20 cellular contexts compared by ENCODE assay signal in genomic region chr7:115734643-115735042, GRCh38.
DNase-seq lines count a peak whose midpoint lies in the region; ATAC-seq and TF ChIP-seq lines count a peak whose summit lies in the region.
"Had no signal": no experiment of that assay in that cellular context is flagged by ENCODE, and none has a peak within 500 bp of the region (broad histone marks: within the 10 kb centered on the region; RNA-seq: fewer than 3 reads in every experiment).

No MANE protein-coding gene starts in this region.

- no peaks in the 10 kb centered on the region for H4K20me1 ChIP-seq in GM23338 (replicated peaks; ENCODE audit: insufficient read depth)
- H4K20me1 ChIP-seq: BLaER1 had no signal

- no peaks in the 10 kb centered on the region for H3K4me1 ChIP-seq in GM23338 (ENCODE audit: insufficient read depth)
- H3K4me1 ChIP-seq: A549, BE2C, Caco-2 had no signal

- H3K9me3 Mint-ChIP-seq in GM23338, result no peaks in the 10 kb centered on the region
- no peaks in the 10 kb centered on the region for H3K9me3 Mint-ChIP-seq in stimulated activated effector memory CD8-positive, alpha-beta T cell treated with anti-CD3 and anti-CD28 coated beads, Interleukin-12 subunit alpha, Interleukin-12 subunit beta, amount 100 ng/mL, for 72 hours

- H3K79me2 ChIP-seq in GM23338 (replicated peaks; ENCODE audit: insufficient read depth), result no peaks in the 10 kb centered on the region

- no peaks in the 10 kb centered on the region for H3F3A ChIP-seq in GM23338 (replicated peaks; ENCODE audit: low read depth)

- no peak for TF ChIP-seq CTCF in GM23338 (conservative IDR thresholded peaks at IDR 0.05; ENCODE audit: low read depth in 2 of 2)

- H3K27ac ChIP-seq in GM23338 (ENCODE audit: low read depth), result no peak overlapping the region
- H3K27ac ChIP-seq: 22Rv1, A549, BLaER1 had no signal

- H3K27me3 ChIP-seq in GM23338 (ENCODE audit: insufficient read depth), result no peaks in the 10 kb centered on the region
- H3K27me3 ChIP-seq: BE2C, BLaER1 had no signal

- no peaks in the 10 kb centered on the region for H3K36me3 ChIP-seq in GM23338 (ENCODE audit: insufficient read depth)
- H3K36me3 ChIP-seq: BE2C, BLaER1 had no signal

- H3K9me2 ChIP-seq in GM23338 (ENCODE audit: insufficient read depth), result no peaks in the 10 kb centered on the region

- no peak overlapping the region for H3K4me2 ChIP-seq in GM23338
- H3K4me2 ChIP-seq: A549, BLaER1 had no signal

- H3K4me3 ChIP-seq in GM23338, result no peak overlapping the region
- H3K4me3 ChIP-seq: A549, BLaER1 had no signal

- ATAC-seq in GM23338, result no peak
- ATAC-seq in stimulated activated effector memory CD8-positive, alpha-beta T cell treated with anti-CD3 and anti-CD28 coated beads, Interleukin-12 subunit alpha, Interleukin-12 subunit beta, amount 100 ng/mL, for 72 hours, result peak; percentile 51
- ATAC-seq in HG03045 (IDR thresholded peaks at IDR 0.05; ENCODE audit: unreplicated experiment), result no peak
- ATAC-seq: A549 had no signal

- no peak overlapping the region for H3K27ac Mint-ChIP-seq in GM23338
- no peak overlapping the region for H3K27ac Mint-ChIP-seq in stimulated activated effector memory CD8-positive, alpha-beta T cell treated with anti-CD3 and anti-CD28 coated beads, Interleukin-12 subunit alpha, Interleukin-12 subunit beta, amount 100 ng/mL, for 72 hours
- H3K27ac Mint-ChIP-seq: CD14-positive monocyte; CD4-positive, alpha-beta memory T cell; CD4-positive, CD25-positive, alpha-beta regulatory T cell had no signal

- no peaks in the 10 kb centered on the region for H3K36me3 Mint-ChIP-seq in GM23338 (ENCODE audit: low read depth)
- no peaks in the 10 kb centered on the region for H3K36me3 Mint-ChIP-seq in stimulated activated effector memory CD8-positive, alpha-beta T cell treated with anti-CD3 and anti-CD28 coated beads, Interleukin-12 subunit alpha, Interleukin-12 subunit beta, amount 100 ng/mL, for 72 hours
- H3K36me3 Mint-ChIP-seq: CD14-positive monocyte; CD4-positive, alpha-beta memory T cell; CD4-positive, CD25-positive, alpha-beta regulatory T cell; CD8-positive, alpha-beta memory T cell had no signal

- peaks cover 3% of the 10 kb centered on the region for H3K27me3 Mint-ChIP-seq in GM23338 (ENCODE audit: insufficient read depth, low read depth, poor library complexity)
- H3K27me3 Mint-ChIP-seq: CD8-positive, alpha-beta memory T cell had no signal

- H3K4me1 Mint-ChIP-seq in GM23338, result peaks cover 4% of the 10 kb centered on the region
- no peaks in the 10 kb centered on the region for H3K4me1 Mint-ChIP-seq in stimulated activated effector memory CD8-positive, alpha-beta T cell treated with anti-CD3 and anti-CD28 coated beads, Interleukin-12 subunit alpha, Interleukin-12 subunit beta, amount 100 ng/mL, for 72 hours
- H3K4me1 Mint-ChIP-seq: CD14-positive monocyte; CD4-positive, alpha-beta memory T cell; CD4-positive, CD25-positive, alpha-beta regulatory T cell; CD8-positive, alpha-beta memory T cell had no signal

- peak; percentile 9 for DNase-seq in AG20443 (ENCODE audit: low spot score)
- no peak for DNase-seq in GM23338 (ENCODE audit: low spot score)
- peak; percentile 1 for DNase-seq in glomerular visceral epithelial cell (ENCODE audit: extremely low spot score)
- DNase-seq in stimulated activated effector memory CD8-positive, alpha-beta T cell treated with anti-CD3 and anti-CD28 coated beads, Interleukin-12 subunit alpha, Interleukin-12 subunit beta, amount 100 ng/mL, for 72 hours (ENCODE audit: low spot score in 2 of 2), result no peak
- DNase-seq in SKM-1 treated with dmso at 0.1 percent for 144 hours (lab: John Stamatoyannopoulos, UW; ENCODE audit: unreplicated experiment), result no peak
- DNase-seq in OCI-M2 (lab: John Stamatoyannopoulos, UW; ENCODE audit: unreplicated experiment), result no peak
- DNase-seq: BE2C; C1 segment of cervical spinal cord; Caco-2; Calu3; CD4-positive, alpha-beta memory T cell; CD4-positive, CD25-positive, alpha-beta regulatory T cell; CD8-positive, alpha-beta memory T cell; DMS79 treated with DMSO at 0.1 percent for 48 hours; GF-D8 had no signal

- H3K4me3 Mint-ChIP-seq in GM23338, result no peak overlapping the region
- H3K4me3 Mint-ChIP-seq in stimulated activated effector memory CD8-positive, alpha-beta T cell treated with anti-CD3 and anti-CD28 coated beads, Interleukin-12 subunit alpha, Interleukin-12 subunit beta, amount 100 ng/mL, for 72 hours, result no peak overlapping the region
- H3K4me3 Mint-ChIP-seq: CD14-positive monocyte; CD4-positive, alpha-beta memory T cell; CD4-positive, CD25-positive, alpha-beta regulatory T cell; CD8-positive, alpha-beta memory T cell had no signal

- peak overlapping the region; percentile 16; the same call in 1 of the 2 replicates for H2AFZ ChIP-seq in GM23338

TF ChIP-seq in GM23338, 12 proteins besides CTCF, POLR2A, EP300 and RAD21 (continues in another document):
- TF ChIP-seq REST (IDR thresholded peaks at IDR 0.05; ENCODE audit: unreplicated experiment) (no peak), ZNF114 (CRISPR knock-in tag; IDR thresholded peaks at IDR 0.05) (no peak), EZH2 (IDR thresholded peaks at IDR 0.05; ENCODE audit: low read depth, unreplicated experiment) (no peak), ETS1 (IDR thresholded peaks at IDR 0.05) (no peak), CREB1 (CRISPR knock-in tag; IDR thresholded peaks at IDR 0.05; ENCODE audit: low read depth) (no peak), STAT1 (IDR thresholded peaks at IDR 0.05; ENCODE audit: unreplicated experiment) (no peak), JUNB (IDR thresholded peaks at IDR 0.05; ENCODE audit: unreplicated experiment) (no peak), POLR2AphosphoS5 (IDR thresholded peaks at IDR 0.05; ENCODE audit: low read depth) (no peak)

Comparison
In these comparisons a context has a peak if more than half of its experiments do, and no peak if none do; other contexts are left out.
1. DNase-seq: peak in AG20443 (single experiment) and glomerular visceral epithelial cell (single experiment); none in GM23338 (single experiment), stimulated activated effector memory CD8-positive, alpha-beta T cell treated with anti-CD3 and anti-CD28 coated beads, Interleukin-12 subunit alpha, Interleukin-12 subunit beta, amount 100 ng/mL, for 72 hours (0 of 2), SKM-1 treated with dmso at 0.1 percent for 144 hours (single experiment) and OCI-M2 (single experiment).